Comparison of ENCODE assay signal across 15 cellular contexts in genomic region chr2:55019547-55020258, GRCh38. TPM values are rescaled to one million over a fixed set of nuclear protein-coding genes. Genes with fewer than 3 reads are reported as not detected.
DNase-seq lines count a peak whose midpoint lies in the region; ATAC-seq, FAIRE-seq and TF ChIP-seq lines count a peak whose summit lies in the region.
"Had no signal": no experiment of that assay in that cellular context is flagged by ENCODE, and none has a peak within 500 bp of the region (broad histone marks: within the 10 kb centered on the region; RNA-seq: fewer than 3 reads in every experiment).

No MANE protein-coding gene starts in this region.

- no peak overlapping the region for H2BK12ac ChIP-seq in H9 (ENCODE audit: insufficient read length, low read depth, low read length)

- H2AFZ ChIP-seq in H9 (ENCODE audit: low read length) (no peak overlapping the region), OCI-LY3 (ENCODE audit: low read depth, low read length) (no peak overlapping the region), endothelial cell of umbilical vein (ENCODE audit: low read depth, low read length) (no peak overlapping the region)

- no peak overlapping the region for H2BK120ac ChIP-seq in H9 (ENCODE audit: low read depth, low read length, poor library complexity, severe bottlenecking)

- H3K4me2 ChIP-seq in H9 (ENCODE audit: insufficient read depth, insufficient read length, low read length): peak overlapping the region; percentile 45
- peak overlapping the region; percentile 21; the same call in 1 of the 2 replicates for H3K4me2 ChIP-seq in OCI-LY3 (ENCODE audit: low read length)
- peak overlapping the region; percentile 62 for H3K4me2 ChIP-seq in endothelial cell of umbilical vein (ENCODE audit: insufficient read depth, low read length)

- H3K4me3 Mint-ChIP-seq in H9: peak overlapping the region; percentile 3 to 9; a peak in 2 of 5 replicates
- peak overlapping the region; percentile 6 for H3K4me3 Mint-ChIP-seq in stimulated activated memory B cell treated with anti-CD40 and anti-IgM and Interleukin-4, amounts not matched to agents 10 μg/mL and 1 μg/mL and 100 μg/mL, for 72 hours

- no TSS peak for BruUV-seq in endothelial cell of umbilical vein (replicated peaks; lab: Mats Ljungman, UMichigan)

- H2BK20ac ChIP-seq in H9 (ENCODE audit: low read depth, low read length, poor library complexity, severe bottlenecking): peak overlapping the region; percentile 26

- no peak overlapping the region for H3K9ac ChIP-seq in H9 (ENCODE audit: extremely low read depth, insufficient read length, low read length)
- no peak overlapping the region for H3K9ac ChIP-seq in OCI-LY3 (ENCODE audit: low read length)
- H3K9ac ChIP-seq in endothelial cell of umbilical vein (replicated peaks; ENCODE audit: extremely low read depth, insufficient read depth, low read length): no peak overlapping the region

- no peaks in the 10 kb centered on the region for H3K9me1 ChIP-seq in endothelial cell of umbilical vein (replicated peaks; ENCODE audit: control insufficient read depth, extremely low read depth, insufficient read depth, low read length)

- H4K20me1 ChIP-seq in H9 (ENCODE audit: control insufficient read depth, insufficient read depth, insufficient read length): no peaks in the 10 kb centered on the region
- H4K20me1 ChIP-seq in OCI-LY3 (ENCODE audit: insufficient read depth, low read length): peaks cover 34% of the 10 kb centered on the region
- H4K20me1 ChIP-seq in endothelial cell of umbilical vein (replicated peaks; ENCODE audit: control insufficient read depth, extremely low read depth, insufficient read depth, low read length): peaks cover 49% of the 10 kb centered on the region

- peaks cover 36 to 46% of the 10 kb centered on the region in 2 experiments for H3K4me1 Mint-ChIP-seq in H9
- H3K4me1 Mint-ChIP-seq in stimulated activated memory B cell treated with anti-CD40 and anti-IgM and Interleukin-4, amounts not matched to agents 10 μg/mL and 1 μg/mL and 100 μg/mL, for 72 hours: peaks cover 31% of the 10 kb centered on the region

- no peak for TF ChIP-seq POLR2A in endothelial cell of umbilical vein (IDR thresholded peaks at IDR 0.05; ENCODE audit: low read depth, low read length)

- peaks cover 45% of the 10 kb centered on the region; the same call in 1 of the 2 replicates for H3K79me2 ChIP-seq in H9 (ENCODE audit: insufficient read depth, low read length)
- peaks cover 61% of the 10 kb centered on the region for H3K79me2 ChIP-seq in OCI-LY3 (ENCODE audit: low read length)
- peaks cover 100% of the 10 kb centered on the region for H3K79me2 ChIP-seq in endothelial cell of umbilical vein (ENCODE audit: control insufficient read depth, insufficient read depth, low read length)

- H3K27me3 ChIP-seq in H9 (ENCODE audit: insufficient read depth, low read length): no peaks in the 10 kb centered on the region
- no peaks in the 10 kb centered on the region for H3K27me3 ChIP-seq in OCI-LY3 (ENCODE audit: low read depth, low read length)
- no peaks in the 10 kb centered on the region for H3K27me3 ChIP-seq in endothelial cell of umbilical vein (ENCODE audit: control insufficient read depth in 2 of 2, insufficient read depth in 2 of 2, low read length in 2 of 2)
- H3K27me3 ChIP-seq: MG63, pancreas had no signal

- H2BK15ac ChIP-seq in H9 (ENCODE audit: low read depth, low read length): no peak overlapping the region

- H4K5ac ChIP-seq in H9 (ENCODE audit: insufficient read length, low read depth, low read length): no peak overlapping the region

- H3K23ac ChIP-seq in H9 (ENCODE audit: insufficient read length, low read depth, low read length): no peak overlapping the region

- H3K14ac ChIP-seq in H9 (ENCODE audit: insufficient read depth, low read length): no peak overlapping the region

- peaks cover 3% of the 10 kb centered on the region for H3K79me1 ChIP-seq in H9 (ENCODE audit: insufficient read depth, low read depth, low read length, poor library complexity, severe bottlenecking)

- intact Hi-C loops in endothelial cell of umbilical vein (cut with micrococcal nuclease): loop anchor here (1.0 kb wide), 1 partner anchor 11 kb away; no protein-coding TSS in a partner anchor

- H3K4me3 ChIP-seq in OCI-LY3 (ENCODE audit: low read length) (no peak overlapping the region), endothelial cell of umbilical vein (replicated peaks in 1 of 3; ENCODE audit: insufficient read depth in 1 of 3, low read depth in 1 of 3, low read length in 3 of 3) (no peak overlapping the region)
- H3K4me3 ChIP-seq: MG63, pancreas had no signal

- H3K27ac ChIP-seq in H9 (ENCODE audit: insufficient read length, low read depth, low read length) (peak overlapping the region; percentile 58), OCI-LY3 (ENCODE audit: low read length) (no peak overlapping the region), endothelial cell of umbilical vein (ENCODE audit: insufficient read depth, low read depth, low read length) (peak overlapping the region; percentile 22)
- H3K27ac ChIP-seq: pancreas had no signal

- H3K36me3 Mint-ChIP-seq in H9 (ENCODE audit: insufficient read depth in 1 of 3, low read depth in 3 of 3): peaks cover 0 to 18% (median 7%) of the 10 kb centered on the region in 3 experiments; a peak in 5 of 7 replicates
- peaks cover 9% of the 10 kb centered on the region for H3K36me3 Mint-ChIP-seq in stimulated activated memory B cell treated with anti-CD40 and anti-IgM and Interleukin-4, amounts not matched to agents 10 μg/mL and 1 μg/mL and 100 μg/mL, for 72 hours

- H2BK5ac ChIP-seq in H9 (ENCODE audit: insufficient read length, low read length): no peak overlapping the region

- FAIRE-seq in endothelial cell of umbilical vein (lab: Jason Lieb, UNC): peak; percentile 43
- FAIRE-seq: pancreas had no signal

- no peak overlapping the region for H3T11ph ChIP-seq in H9 (ENCODE audit: low read length)

- H3K36me3 ChIP-seq in OCI-LY3 (replicated peaks; ENCODE audit: low read depth, low read length) (peaks cover 5% of the 10 kb centered on the region), endothelial cell of umbilical vein (ENCODE audit: control insufficient read depth in 2 of 2, extremely low read depth in 1 of 2, insufficient read depth in 2 of 2, low read length in 2 of 2) (peaks cover 0 to 4% of the 10 kb centered on the region in 2 experiments)
- H3K36me3 ChIP-seq: pancreas had no signal

- no peaks in the 10 kb centered on the region for H3K9me3 Mint-ChIP-seq in H9
- no peaks in the 10 kb centered on the region for H3K9me3 Mint-ChIP-seq in stimulated activated memory B cell treated with anti-CD40 and anti-IgM and Interleukin-4, amounts not matched to agents 10 μg/mL and 1 μg/mL and 100 μg/mL, for 72 hours

- POLR2A ChIA-PET in endothelial cell of umbilical vein (lab: Charles Lee): interaction anchor here (0.7 kb wide), 2 partner anchors 21 to 411 kb away, joined by 3 to 5 read pairs; no protein-coding TSS in a partner anchor

- dilution Hi-C loops in endothelial cell of umbilical vein (cut with MboI; ENCODE audit: extremely low pct_ligation_motif_present, low sequenced_read_pairs): no loop called here

- H3K9me3 ChIP-seq in H9 (ENCODE audit: control insufficient read depth, low read depth, low read length) (no peaks in the 10 kb centered on the region), OCI-LY3 (ENCODE audit: insufficient read depth, low read length) (no peaks in the 10 kb centered on the region), endothelial cell of umbilical vein (replicated peaks; ENCODE audit: control insufficient read depth, insufficient read depth, low read length) (no peaks in the 10 kb centered on the region)
- H3K9me3 ChIP-seq: pancreas had no signal

- H3K4me1 ChIP-seq in H9 (ENCODE audit: insufficient read depth, low read length) (peaks cover 17% of the 10 kb centered on the region; the same call in 1 of the 2 replicates), OCI-LY3 (ENCODE audit: low read length) (peaks cover 17% of the 10 kb centered on the region), endothelial cell of umbilical vein (ENCODE audit: control insufficient read depth, extremely low read depth, insufficient read depth, low read length) (peaks cover 69% of the 10 kb centered on the region)

- H3K4ac ChIP-seq in H9 (ENCODE audit: low read depth, low read length): no peak overlapping the region

- DNase-seq in H9 (no peak), endothelial cell of umbilical vein (ENCODE audit: low read depth, low spot score) (peak; percentile 28)
- DNase-seq: activated CD8-positive, alpha-beta memory T cell treated with anti-CD3 and anti-CD28 coated beads, Interleukin-2, amount 50 U/mL, for 48 hours; DMS79 treated with DMSO at 0.1 percent for 48 hours; MG63; NCI-H748 treated with DMSO at 0.1 percent for 48 hours; pancreas; stimulated activated CD4-positive, alpha-beta T cell treated with anti-CD3 and anti-CD28 coated beads, Interleukin-4, amount 100 ng/mL, for 1 hour; T-helper 9 cell had no signal

- TF ChIP-seq CTCF in H9 (conservative IDR thresholded peaks at IDR 0.05) (no peak), OCI-LY3 (IDR thresholded peaks at IDR 0.05; ENCODE audit: low read depth, low read length) (no peak), endothelial cell of umbilical vein (IDR thresholded peaks at IDR 0.05; ENCODE audit: extremely low read depth in 1 of 2, insufficient read depth in 1 of 2, low read depth in 1 of 2, low read length in 2 of 2) (no peak)

- ATAC-seq in stimulated activated memory B cell treated with anti-CD40 and anti-IgM and Interleukin-4, amounts not matched to agents 10 μg/mL and 1 μg/mL and 100 μg/mL, for 72 hours: no peak
- ATAC-seq in GM18868 (IDR thresholded peaks at IDR 0.05; ENCODE audit: unreplicated experiment): no peak
- no peak for ATAC-seq in HG03039 (IDR thresholded peaks at IDR 0.05; ENCODE audit: unreplicated experiment)
- no peak for ATAC-seq in HG02610 (IDR thresholded peaks at IDR 0.05; ENCODE audit: unreplicated experiment)
- no peak for ATAC-seq in GM21515 (IDR thresholded peaks at IDR 0.05; ENCODE audit: unreplicated experiment)

- WGBS in H9 (ENCODE audit: extremely low coverage, insufficient read length, low lambda C conversion rate): no CpG with 5 or more reads among the region's 5 CpGs

- H2AK5ac ChIP-seq in H9 (ENCODE audit: insufficient read length, low read length): peak overlapping the region; percentile 46

- H3K18ac ChIP-seq in H9 (ENCODE audit: insufficient read length, low read depth, low read length): no peak overlapping the region

- no peak overlapping the region for H4K8ac ChIP-seq in H9 (replicated peaks; ENCODE audit: insufficient read length, low read depth, low read length)

- H3K27ac Mint-ChIP-seq in H9: peak overlapping the region; percentile 66 to 96 (median 83); a peak in 6 of 7 replicates
- peak overlapping the region; percentile 56 for H3K27ac Mint-ChIP-seq in stimulated activated memory B cell treated with anti-CD40 and anti-IgM and Interleukin-4, amounts not matched to agents 10 μg/mL and 1 μg/mL and 100 μg/mL, for 72 hours

- CTCF ChIA-PET in endothelial cell of umbilical vein (lab: Charles Lee): interaction anchor here (1.0 to 7.7 kb wide), 6 partner anchors 14 to 158 kb away, joined by 3 to 60 read pairs (median 6); no protein-coding TSS in a partner anchor

- H3K23me2 ChIP-seq in H9 (ENCODE audit: insufficient read length, low read depth, low read length, poor library complexity, severe bottlenecking): no peaks in the 10 kb centered on the region

- no peak overlapping the region for H4K91ac ChIP-seq in H9 (ENCODE audit: insufficient read length, low read depth, low read length)

- no peaks in the 10 kb centered on the region for H3K27me3 Mint-ChIP-seq in H9 (ENCODE audit: low read depth)
- H3K27me3 Mint-ChIP-seq in stimulated activated memory B cell treated with anti-CD40 and anti-IgM and Interleukin-4, amounts not matched to agents 10 μg/mL and 1 μg/mL and 100 μg/mL, for 72 hours: no peaks in the 10 kb centered on the region

- H3K56ac ChIP-seq in H9 (ENCODE audit: insufficient read length, low read depth, low read length): no peak overlapping the region

RNA-seq across cellular contexts. Expression of gene RTN4, which starts 30.5 kb away (rescaled TPM):
- 200 and 205 TPM in 2 replicates for total RNA-seq in H9 (2021)
- total RNA-seq in endothelial cell of umbilical vein: 472 and 486 TPM in 2 replicates
- 195 and 253 TPM in 2 replicates for polyA plus RNA-seq in endothelial cell of umbilical vein
- polyA plus RNA-seq in endothelial cell of umbilical vein (2011; cell fraction: cytosol; rRNA removed): 258 and 287 TPM in 2 replicates
- 221 and 343 TPM in 2 replicates for polyA plus RNA-seq in endothelial cell of umbilical vein (2011; cell fraction: nucleus; rRNA removed)
- polyA plus RNA-seq in endothelial cell of umbilical vein (2012): 512 and 627 TPM in 2 replicates
- polyA minus RNA-seq in endothelial cell of umbilical vein: 365 and 404 TPM in 2 replicates
- polyA minus RNA-seq in endothelial cell of umbilical vein (2011; cell fraction: cytosol; rRNA and poly(A)+ RNA removed): 64.9 TPM
- polyA minus RNA-seq in endothelial cell of umbilical vein (2011; cell fraction: nucleus; rRNA and poly(A)+ RNA removed): 184 and 233 TPM in 2 replicates
